ENCODE assay signal across 1 cellular context in the genomic region with DNA sequence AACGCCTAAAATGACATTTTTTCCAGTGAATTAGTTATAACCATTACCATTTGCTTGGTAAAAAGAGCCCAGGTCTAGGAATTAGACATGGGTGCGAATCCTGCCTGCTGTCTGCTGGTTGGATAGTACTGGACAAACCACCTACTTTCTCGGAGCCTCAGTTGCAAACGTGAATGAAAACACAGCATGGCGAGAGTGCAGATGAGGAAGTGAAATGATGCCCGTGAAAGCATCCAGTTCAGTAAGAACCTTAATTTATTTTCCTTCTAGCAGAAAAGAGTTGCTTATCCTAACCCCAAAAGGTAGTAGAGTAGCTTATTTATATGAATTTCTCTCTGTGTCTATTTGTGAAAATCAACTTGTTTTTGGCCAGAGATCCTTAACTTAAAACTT.
TF ChIP-seq lines count a peak whose summit lies in the region.

No MANE protein-coding gene starts in this region.

TF ChIP-seq in GM12878, 131 proteins besides CTCF, POLR2A, EP300 and RAD21:
- no peak for TF ChIP-seq NR2C2 (IDR thresholded peaks at IDR 0.05; ENCODE audit: borderline replicate concordance, control insufficient read depth, insufficient read length, low read depth)
- peak; percentile 71; the same call in 1 of the 2 replicates for TF ChIP-seq SPI1 (IDR thresholded peaks at IDR 0.05; ENCODE audit: borderline replicate concordance, insufficient read depth, low read depth, low read length)
- no peak for TF ChIP-seq CREB1 (IDR thresholded peaks at IDR 0.05; ENCODE audit: low read depth)
TF ChIP-seq in GM12878: peak in this region for 1.
